Comparison of ENCODE assay signal across 8 cellular contexts in genomic region chr9:131734165-131734610, GRCh38. TPM values are rescaled to one million over a fixed set of nuclear protein-coding genes. Genes with fewer than 3 reads are reported as not detected.
DNase-seq lines count a peak whose midpoint lies in the region; ATAC-seq and TF ChIP-seq lines count a peak whose summit lies in the region.

No MANE protein-coding gene starts in this region.

- H3K4me1 Mint-ChIP-seq in CD4-positive, alpha-beta T cell (ENCODE audit: low read depth) = peaks cover 85% of the 10 kb centered on the region

- H3K27ac ChIP-seq in CD4-positive, alpha-beta T cell (ENCODE audit: low read depth, low read length) = peak overlapping the region; percentile 72
- H3K27ac ChIP-seq in HUES64 (ENCODE audit: low read depth, low read length) (peak overlapping the region; percentile 36), esophagus (ENCODE audit: low read depth in 2 of 2, low read length in 1 of 2) (peak overlapping the region; percentile 67 to 78), smooth muscle cell (ENCODE audit: low read depth) (peak overlapping the region; percentile 82)

- peaks cover 82% of the 10 kb centered on the region for H4K20me1 ChIP-seq in smooth muscle cell (ENCODE audit: low read depth)

- ATAC-seq in CD4-positive, alpha-beta T cell (ENCODE audit: poor library complexity) = peak; percentile 8
- ATAC-seq in HG03460 (IDR thresholded peaks at IDR 0.05; ENCODE audit: unreplicated experiment) (no peak), HG03175 (IDR thresholded peaks at IDR 0.05; ENCODE audit: unreplicated experiment) (no peak)

- no peak overlapping the region for H3K4me3 ChIP-seq in HUES64 (ENCODE audit: low read length)
- H3K4me3 ChIP-seq in esophagus (ENCODE audit: low read depth in 1 of 2, low read length in 2 of 2) = no peak overlapping the region
- no peak overlapping the region for H3K4me3 ChIP-seq in smooth muscle cell

- H3K27me3 ChIP-seq in CD4-positive, alpha-beta T cell (ENCODE audit: control insufficient read depth, insufficient read depth, low read length) = no peaks in the 10 kb centered on the region
- H3K27me3 ChIP-seq in HUES64 (ENCODE audit: insufficient read depth, low read length) (no peaks in the 10 kb centered on the region), esophagus (ENCODE audit: control insufficient read depth in 1 of 2, insufficient read depth in 2 of 2, low read length in 2 of 2) (no peaks in the 10 kb centered on the region), smooth muscle cell (ENCODE audit: low read depth) (no peaks in the 10 kb centered on the region)

- H3K36me3 ChIP-seq in HUES64 (ENCODE audit: insufficient read depth, low read length) (no peaks in the 10 kb centered on the region), esophagus (ENCODE audit: control insufficient read depth in 2 of 2, insufficient read depth in 2 of 2, low read length in 1 of 2) (no peaks in the 10 kb centered on the region), smooth muscle cell (ENCODE audit: low read depth) (no peaks in the 10 kb centered on the region)

- H3K27ac Mint-ChIP-seq in CD4-positive, alpha-beta T cell = peak overlapping the region; percentile 86

- 90% methylated on average over 6 of the region's 6 CpGs for WGBS in HUES64
- WGBS in esophagus, 2 donors = 18 to 31% methylated on average over 6 of the region's 6 CpGs
- WGBS in smooth muscle cell (ENCODE audit: low lambda C conversion rate) = 64% methylated on average over 6 of the region's 6 CpGs

- DNase-seq in CD4-positive, alpha-beta T cell = peak in 9 of 10 experiments; percentile 25 to 59 (median 46)
- peak; percentile 67 for DNase-seq in T-helper 22 cell (ENCODE audit: low read depth)
- DNase-seq in smooth muscle cell (lab: John Stamatoyannopoulos, UW; ENCODE audit: unreplicated experiment) = no peak
- DNase-seq in NCI-H1694 (lab: John Stamatoyannopoulos, UW) = no peak

- H3K9me3 Mint-ChIP-seq in CD4-positive, alpha-beta T cell = no peaks in the 10 kb centered on the region

- peaks cover 40% of the 10 kb centered on the region for H3K4me1 ChIP-seq in HUES64 (ENCODE audit: insufficient read depth, low read length)
- peaks cover 9 to 23% of the 10 kb centered on the region in 2 donors for H3K4me1 ChIP-seq in esophagus (ENCODE audit: control insufficient read depth in 2 of 2, insufficient read depth in 2 of 2, low read length in 1 of 2)
- peaks cover 25% of the 10 kb centered on the region for H3K4me1 ChIP-seq in smooth muscle cell (ENCODE audit: low read depth)

- H3K9ac ChIP-seq in HUES64 (ENCODE audit: low read depth, low read length) (no peak overlapping the region), smooth muscle cell (ENCODE audit: low read depth) (peak overlapping the region; percentile 39)

- no peaks in the 10 kb centered on the region for H3K9me3 ChIP-seq in CD4-positive, alpha-beta T cell (ENCODE audit: control insufficient read depth, low read length)
- H3K9me3 ChIP-seq in HUES64 (ENCODE audit: insufficient read depth, low read depth, low read length) (no peaks in the 10 kb centered on the region), esophagus (ENCODE audit: control insufficient read depth in 2 of 2, insufficient read depth in 1 of 2, low read depth in 1 of 2, low read length in 1 of 2) (no peaks in the 10 kb centered on the region), smooth muscle cell (replicated peaks; ENCODE audit: low read depth) (no peaks in the 10 kb centered on the region)

- H3K27me3 Mint-ChIP-seq in CD4-positive, alpha-beta T cell = no peaks in the 10 kb centered on the region

- CTCF ChIA-PET in CD4-positive, alpha-beta T cell (lab: Charles Lee) = interaction anchor here (0.7 to 2.9 kb wide), 7 partner anchors 11 to 143 kb away, joined by 3 to 12 read pairs (median 3); no protein-coding TSS in a partner anchor

- peak overlapping the region; percentile 83 for H3K4me3 Mint-ChIP-seq in CD4-positive, alpha-beta T cell

- H3F3A ChIP-seq in smooth muscle cell (ENCODE audit: low read depth) = peaks cover 11% of the 10 kb centered on the region

- H2AFZ ChIP-seq in smooth muscle cell (ENCODE audit: low read depth) = no peak overlapping the region

- peaks cover 16% of the 10 kb centered on the region for H3K36me3 Mint-ChIP-seq in CD4-positive, alpha-beta T cell (ENCODE audit: low read depth)

- POLR2A ChIA-PET in CD4-positive, alpha-beta T cell (lab: Charles Lee) = interaction anchor here (0.8 to 2.6 kb wide), 12 partner anchors 10 to 336 kb away, joined by 3 to 12 read pairs (median 4); no protein-coding TSS in a partner anchor

- H3K4me2 ChIP-seq in smooth muscle cell = peak overlapping the region; percentile 74

- intact Hi-C loops in CD4-positive, alpha-beta T cell (cut with DNase I, micrococcal nuclease) = no loop called here

- TF ChIP-seq CTCF in CD4-positive, alpha-beta T cell (IDR thresholded peaks at IDR 0.05) = no peak
- TF ChIP-seq CTCF in smooth muscle cell (IDR thresholded peaks at IDR 0.05; ENCODE audit: borderline replicate concordance, insufficient read depth, poor library complexity, severe bottlenecking) = no peak

- peaks cover 67% of the 10 kb centered on the region for H3K79me2 ChIP-seq in smooth muscle cell (ENCODE audit: low read depth)

RNA-seq across cellular contexts. Expression of gene RAPGEF1, which starts 5.7 kb away (rescaled TPM):
- total RNA-seq in CD4-positive, alpha-beta T cell = 100 to 1,000 TPM; 130 to 134 TPM
- polyA plus RNA-seq in HUES64 (2013, experiment 1 of 2) = 39.1 TPM
- 36.6 TPM for polyA plus RNA-seq in HUES64 (2013, experiment 2 of 2)
- 10 to 100 TPM in 1 of 2 donors, 1 to 10 TPM in 1; 9.0 to 11.0 TPM for polyA plus RNA-seq in esophagus
- total RNA-seq in smooth muscle cell = 15.3 and 17.8 TPM in 2 replicates
- polyA plus RNA-seq in smooth muscle cell = 16.4 and 21.8 TPM in 2 replicates

Comparison
In these comparisons a context has a peak if more than half of its experiments do, and no peak if none do; other contexts are left out.
1. DNase-seq: peak in CD4-positive, alpha-beta T cell (9 of 10) and T-helper 22 cell (single experiment); none in smooth muscle cell (single experiment) and NCI-H1694 (single experiment).
2. Peak in every context shown above with its lines, with median percentiles within 50 percentile points of each other: H3K27ac ChIP-seq.